9 cellular contexts compared by ENCODE assay signal in the genomic region with DNA sequence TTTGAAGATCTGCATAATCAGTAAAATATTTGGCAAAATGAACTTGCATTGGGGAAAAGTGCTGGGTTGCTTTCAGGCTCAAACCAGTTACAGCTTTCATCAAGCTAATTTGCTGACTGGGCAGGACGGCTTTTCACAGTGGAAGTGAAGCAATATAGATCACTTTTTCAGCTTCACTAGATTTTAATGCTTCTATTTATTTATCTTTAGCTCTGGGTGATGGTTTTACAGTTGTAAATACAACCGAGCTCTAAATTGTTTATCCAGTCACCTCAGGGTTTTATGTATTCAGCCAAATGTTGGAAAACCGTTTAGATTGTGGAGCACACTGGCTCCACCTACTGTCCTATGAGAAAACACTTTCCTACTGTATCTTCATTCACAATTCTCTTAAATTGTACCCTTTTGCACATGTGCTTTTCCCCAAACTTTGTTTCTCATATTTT. TPM values are rescaled to one million over a fixed set of nuclear protein-coding genes. Genes with fewer than 3 reads are reported as not detected.
DNase-seq lines count a peak whose midpoint lies in the region; ATAC-seq, FAIRE-seq and TF ChIP-seq lines count a peak whose summit lies in the region.
"Had no signal": no experiment of that assay in that cellular context is flagged by ENCODE, and none has a peak within 500 bp of the region (broad histone marks: within the 10 kb centered on the region; RNA-seq: fewer than 3 reads in every experiment).

No MANE protein-coding gene starts in this region.

- H3K4me1 ChIP-seq in endothelial cell of umbilical vein (ENCODE audit: control insufficient read depth, extremely low read depth, insufficient read depth, low read length) = peaks cover 7% of the 10 kb centered on the region

- H3K27me3 ChIP-seq in endothelial cell of umbilical vein (ENCODE audit: control insufficient read depth in 2 of 2, insufficient read depth in 2 of 2, low read length in 2 of 2) = no peaks in the 10 kb centered on the region

- peaks cover 3% of the 10 kb centered on the region for H3K79me2 ChIP-seq in endothelial cell of umbilical vein (ENCODE audit: control insufficient read depth, insufficient read depth, low read length)

- no peak overlapping the region for H3K27ac ChIP-seq in endothelial cell of umbilical vein (ENCODE audit: insufficient read depth, low read depth, low read length)

- FAIRE-seq in endothelial cell of umbilical vein (lab: Jason Lieb, UNC) = peak; percentile 38

- intact Hi-C loops in endothelial cell of umbilical vein (cut with micrococcal nuclease) = loop anchor here (1.0 to 2.0 kb wide), 6 partner anchors 34 to 185 kb away; a partner anchor contains a TSS

- dilution Hi-C loops in endothelial cell of umbilical vein (cut with MboI; ENCODE audit: extremely low pct_ligation_motif_present, low sequenced_read_pairs) = loop anchor here (25.0 kb wide), 1 partner anchor 107 kb away; no protein-coding TSS in a partner anchor

- BruUV-seq in endothelial cell of umbilical vein (replicated peaks; lab: Mats Ljungman, UMichigan) = no TSS peak

- no peak overlapping the region for H3K9ac ChIP-seq in endothelial cell of umbilical vein (replicated peaks; ENCODE audit: extremely low read depth, insufficient read depth, low read length)

- H3K4me3 ChIP-seq in endothelial cell of umbilical vein (replicated peaks in 1 of 3; ENCODE audit: insufficient read depth in 1 of 3, low read depth in 1 of 3, low read length in 3 of 3) = no peak overlapping the region

- H3K9me3 ChIP-seq in endothelial cell of umbilical vein (replicated peaks; ENCODE audit: control insufficient read depth, insufficient read depth, low read length) = no peaks in the 10 kb centered on the region

- TF ChIP-seq POLR2A in endothelial cell of umbilical vein (IDR thresholded peaks at IDR 0.05; ENCODE audit: low read depth, low read length) = no peak

- CTCF ChIA-PET in endothelial cell of umbilical vein (lab: Charles Lee) = interaction anchor here (0.6 to 7.2 kb wide), 59 partner anchors 9 to 340 kb away, joined by 3 to 338 read pairs (median 8); a partner anchor contains a TSS

- ATAC-seq in HG02678 (IDR thresholded peaks at IDR 0.05; ENCODE audit: unreplicated experiment) = no peak
- ATAC-seq in HG03354 (IDR thresholded peaks at IDR 0.05; ENCODE audit: poor library complexity, severe bottlenecking, unreplicated experiment) = no peak
- no peak for ATAC-seq in GM21717 (IDR thresholded peaks at IDR 0.05; ENCODE audit: unreplicated experiment)

- peak overlapping the region; percentile 34 for H3K4me2 ChIP-seq in endothelial cell of umbilical vein (ENCODE audit: insufficient read depth, low read length)

- H3K36me3 ChIP-seq in endothelial cell of umbilical vein (ENCODE audit: control insufficient read depth in 2 of 2, extremely low read depth in 1 of 2, insufficient read depth in 2 of 2, low read length in 2 of 2) = no peaks in the 10 kb centered on the region

- POLR2A ChIA-PET in endothelial cell of umbilical vein (lab: Charles Lee) = no interaction called here

- peaks cover 2% of the 10 kb centered on the region for H3K9me1 ChIP-seq in endothelial cell of umbilical vein (replicated peaks; ENCODE audit: control insufficient read depth, extremely low read depth, insufficient read depth, low read length)

- no peak overlapping the region for H2AFZ ChIP-seq in endothelial cell of umbilical vein (ENCODE audit: low read depth, low read length)

- DNase-seq in GM04503 (ENCODE audit: low read depth) (peak; percentile 29), NAMALWA (ENCODE audit: low spot score) (peak; percentile 69), SHP77 (lab: John Stamatoyannopoulos, UW) (peak; percentile 50 to 78), endothelial cell of umbilical vein (ENCODE audit: low read depth, low spot score) (peak; percentile 73), myocyte (ENCODE audit: low read depth) (peak; percentile 72)
- DNase-seq: activated T-cell treated with anti-CD3 and anti-CD28 coated beads, Interleukin-2, amount 50 U/mL, for 4 hours had no signal

- no peaks in the 10 kb centered on the region for H4K20me1 ChIP-seq in endothelial cell of umbilical vein (replicated peaks; ENCODE audit: control insufficient read depth, extremely low read depth, insufficient read depth, low read length)

- TF ChIP-seq CTCF in endothelial cell of umbilical vein (IDR thresholded peaks at IDR 0.05; ENCODE audit: extremely low read depth in 1 of 2, insufficient read depth in 1 of 2, low read depth in 1 of 2, low read length in 2 of 2) = peak; percentile 57 to 63

TF ChIP-seq in endothelial cell of umbilical vein, 7 proteins besides CTCF, POLR2A, EP300 and RAD21:
- TF ChIP-seq EZH2 (IDR thresholded peaks at IDR 0.05; ENCODE audit: borderline replicate concordance, low read depth, low read length, severe bottlenecking) (no peak), MYC (IDR thresholded peaks at IDR 0.05; ENCODE audit: low read depth, low read length) (no peak), FOS (IDR thresholded peaks at IDR 0.05; ENCODE audit: borderline replicate concordance, insufficient read depth, low read length) (no peak), JUN (IDR thresholded peaks at IDR 0.05; ENCODE audit: borderline replicate concordance, insufficient read depth, insufficient read length, low read depth) (no peak), GATA2 (IDR thresholded peaks at IDR 0.05; ENCODE audit: insufficient read depth, insufficient read length, low read depth, low read length) (no peak), POLR2AphosphoS5 (IDR thresholded peaks at IDR 0.05; ENCODE audit: insufficient read depth, low read depth, low read length) (no peak)
- TF ChIP-seq, protein P1, sequence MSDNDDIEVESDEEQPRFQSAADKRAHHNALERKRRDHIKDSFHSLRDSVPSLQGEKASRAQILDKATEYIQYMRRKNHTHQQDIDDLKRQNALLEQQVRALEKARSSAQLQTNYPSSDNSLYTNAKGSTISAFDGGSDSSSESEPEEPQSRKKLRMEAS (IDR thresholded peaks at IDR 0.05; ENCODE audit: insufficient read depth, insufficient read length) = no peak

RNA-seq across cellular contexts. Expression of a gene that starts 58.2 kb away (rescaled TPM):
- total RNA-seq in endothelial cell of umbilical vein (22.4 and 31.6 TPM in 2 replicates), myocyte (4.4 and 7.0 TPM in 2 replicates)
- 8.9 and 9.9 TPM in 2 replicates for polyA plus RNA-seq in endothelial cell of umbilical vein
- 7.1 and 7.2 TPM in 2 replicates for polyA plus RNA-seq in endothelial cell of umbilical vein (2011; cell fraction: cytosol; rRNA removed)
- polyA plus RNA-seq in endothelial cell of umbilical vein (2011; cell fraction: nucleus; rRNA removed) = 13.6 and 17.0 TPM in 2 replicates
- 19.6 and 25.8 TPM in 2 replicates for polyA plus RNA-seq in endothelial cell of umbilical vein (2012)
- 34.9 and 35.1 TPM in 2 replicates for polyA minus RNA-seq in endothelial cell of umbilical vein
- 7.7 TPM for polyA minus RNA-seq in endothelial cell of umbilical vein (2011; cell fraction: cytosol; rRNA and poly(A)+ RNA removed)
- 22.3 and 28.9 TPM in 2 replicates for polyA minus RNA-seq in endothelial cell of umbilical vein (2011; cell fraction: nucleus; rRNA and poly(A)+ RNA removed)
- 3.2 TPM for polyA plus RNA-seq in myocyte (2012)
